14 cellular contexts compared by ENCODE assay signal in genomic region chr5:42813533-42813932, GRCh38. TPM values are rescaled to one million over a fixed set of nuclear protein-coding genes. Genes with fewer than 3 reads are reported as not detected.
DNase-seq lines count a peak whose midpoint lies in the region; ATAC-seq, FAIRE-seq and TF ChIP-seq lines count a peak whose summit lies in the region.
"Had no signal": no experiment of that assay in that cellular context is flagged by ENCODE, and none has a peak within 500 bp of the region (broad histone marks: within the 10 kb centered on the region; RNA-seq: fewer than 3 reads in every experiment).

No MANE protein-coding gene starts in this region.

- no peaks in the 10 kb centered on the region for H3K27me3 Mint-ChIP-seq in WTC11 (ENCODE audit: low read depth)
- no peaks in the 10 kb centered on the region for H3K27me3 Mint-ChIP-seq in mesothelial cell of epicardium (ENCODE audit: low read depth)

- no peaks in the 10 kb centered on the region for H3K27me3 ChIP-seq in thyroid gland

- H3K4me3 Mint-ChIP-seq in WTC11 (no peak overlapping the region; the same call in 1 of the 2 replicates), mesothelial cell of epicardium (no peak overlapping the region)

- no peaks in the 10 kb centered on the region for H3K9me3 ChIP-seq in thyroid gland
- H3K9me3 ChIP-seq: SK-N-SH had no signal

- H3K27ac Mint-ChIP-seq in WTC11 (peak overlapping the region; percentile 87), mesothelial cell of epicardium (peak overlapping the region; percentile 94)

- H3K4me1 Mint-ChIP-seq in WTC11, result peaks cover 48% of the 10 kb centered on the region
- H3K4me1 Mint-ChIP-seq in mesothelial cell of epicardium, result peaks cover 39% of the 10 kb centered on the region

- CTCF ChIA-PET in WTC11 (lab: Charles Lee), result interaction anchor here (1.2 kb wide), 1 partner anchor 76 kb away, joined by 5 read pairs; no protein-coding TSS in a partner anchor

- ATAC-seq in WTC11 (peak; percentile 86), left colon (no peak)
- ATAC-seq: stimulated activated naive CD8-positive, alpha-beta T cell treated with anti-CD3 and anti-CD28 coated beads, Interleukin-15, Interleukin-2, amounts not matched to agents 100 U/mL and 50 U/mL, for 24 hours had no signal

- no peaks in the 10 kb centered on the region for H3K9me3 Mint-ChIP-seq in WTC11
- H3K9me3 Mint-ChIP-seq in mesothelial cell of epicardium, result no peaks in the 10 kb centered on the region

- no peak for FAIRE-seq in H54 (lab: Jason Lieb, UNC)

- no peaks in the 10 kb centered on the region for H3K36me3 ChIP-seq in thyroid gland

- no peak for TF ChIP-seq POLR2A in thyroid gland (IDR thresholded peaks at IDR 0.05)
- no peak for TF ChIP-seq POLR2A in H54 (IDR thresholded peaks at IDR 0.05; ENCODE audit: low read depth, low read length)

- TF ChIP-seq CTCF in WTC11 (IDR thresholded peaks at IDR 0.05), result no peak
- TF ChIP-seq CTCF in mesothelial cell of epicardium (IDR thresholded peaks at IDR 0.05; ENCODE audit: unreplicated experiment), result no peak
- no peak for TF ChIP-seq CTCF in thyroid gland (IDR thresholded peaks at IDR 0.05)

- H3K4me3 ChIP-seq in thyroid gland (replicated peaks in 1 of 3), result no peak overlapping the region

- H3K27ac ChIP-seq in thyroid gland, result no peak overlapping the region

- 77 to 92% methylated on average over 13 to 19 of the region's 19 CpGs for WGBS in thyroid gland, 2 donors

- DNase-seq in WTC11 (ENCODE audit: low spot score) (peak; percentile 80), globus pallidus (ENCODE audit: low spot score) (peak; percentile 60), mesothelial cell of epicardium (ENCODE audit: low spot score in 2 of 2, unreplicated experiment in 2 of 2) (peak in 1 of 2 experiments; percentile 50), thyroid gland (peak; percentile 5 to 6), left colon (no peak), NCI-H1436 (lab: John Stamatoyannopoulos, UW) (no peak), H54 (ENCODE audit: insufficient read length, low spot score) (no peak)
- DNase-seq: activated CD4-positive, CD25-positive, alpha-beta regulatory T cell; activated T-cell treated with anti-CD3 and anti-CD28 coated beads, Interleukin-2, amount 50 U/mL, for 48 hours; NCI-H1417; NCI-H774; SK-N-SH; stimulated activated CD4-positive, alpha-beta T cell treated with anti-CD3 and anti-CD28 coated beads, Interleukin-4, amount 100 ng/mL, for 24 hours; stimulated activated naive CD8-positive, alpha-beta T cell treated with anti-CD3 and anti-CD28 coated beads, Interleukin-15, Interleukin-2, amounts not matched to agents 100 U/mL and 50 U/mL, for 24 hours had no signal

- intact Hi-C loops in thyroid gland (cut with DNase I) (no loop called here), left colon (cut with DNase I, micrococcal nuclease) (no loop called here)

- H3K36me3 Mint-ChIP-seq in WTC11, result no peaks in the 10 kb centered on the region
- no peaks in the 10 kb centered on the region for H3K36me3 Mint-ChIP-seq in mesothelial cell of epicardium

- peaks cover 2 to 17% of the 10 kb centered on the region in 2 donors for H3K4me1 ChIP-seq in thyroid gland

- POLR2A ChIA-PET in WTC11 (lab: Charles Lee), result no interaction called here

TF ChIP-seq in WTC11, 78 proteins besides CTCF, POLR2A, EP300 and RAD21:
- TF ChIP-seq STAT6 (CRISPR knock-in tag; conservative IDR thresholded peaks at IDR 0.05; ENCODE audit: low read depth) (no peak), SMAD4 (CRISPR knock-in tag; IDR thresholded peaks at IDR 0.05) (no peak), ZNF423 (CRISPR knock-in tag; IDR thresholded peaks at IDR 0.05) (peak; percentile 47), AFF4 (CRISPR knock-in tag; IDR thresholded peaks at IDR 0.05; ENCODE audit: borderline replicate concordance) (no peak)

RNA-seq across cellular contexts. Expression of gene SELENOP, which starts 1.8 kb away (rescaled TPM):
- total RNA-seq in WTC11 (2021) (13.2 to 18.0 TPM (median 17.4 TPM) in 3 replicates), mesothelial cell of epicardium (84.5 to 95.8 TPM (median 86.9 TPM) in 3 replicates), thyroid gland (100 to 1,000 TPM; 162 to 637 (median 392) TPM), left colon (1,000 to 10,000 TPM; 1,235 to 2,399 TPM)

RNA-seq across cellular contexts. Expression of gene CCDC152, which starts 56.9 kb away (rescaled TPM):
- total RNA-seq in WTC11 (2021) (15.1 to 19.0 TPM (median 18.8 TPM) in 3 replicates), mesothelial cell of epicardium (not detected in 3 replicates), thyroid gland (1 to 10 TPM in 3 of 4 donors, under 1 TPM in 1; 0.94 to 2.5 (median 1.7) TPM), left colon (under 1 TPM; 0.09 to 0.70 TPM)

Comparison
In these comparisons a context has a peak if more than half of its experiments do, and no peak if none do; other contexts are left out.
1. DNase-seq: peak in WTC11 (single experiment), globus pallidus (single experiment) and thyroid gland (2 of 2); none in left colon (0 of 2), NCI-H1436 (single experiment) and H54 (single experiment).